Comparison of ENCODE assay signal across 8 cellular contexts in genomic region chr14:104976198-104977007, GRCh38. TPM values are rescaled to one million over a fixed set of nuclear protein-coding genes. Genes with fewer than 3 reads are reported as not detected.
DNase-seq lines count a peak whose midpoint lies in the region; ATAC-seq and TF ChIP-seq lines count a peak whose summit lies in the region.

No MANE protein-coding gene starts in this region.

- no peaks in the 10 kb centered on the region for H3K36me3 Mint-ChIP-seq in activated naive CD8-positive, alpha-beta T cell treated with anti-CD3 and anti-CD28 coated beads, Interleukin-2, amount 10 ng/mL, durations not matched to agents 7 days and 5 days

- H3K4me1 Mint-ChIP-seq in activated naive CD8-positive, alpha-beta T cell treated with anti-CD3 and anti-CD28 coated beads, Interleukin-2, amount 10 ng/mL, durations not matched to agents 7 days and 5 days: peaks cover 11% of the 10 kb centered on the region

- POLR2A ChIA-PET in activated naive CD8-positive, alpha-beta T cell treated with anti-CD3 and anti-CD28 coated beads, Interleukin-2, amount 10 ng/mL, durations not matched to agents 7 days and 5 days (lab: Charles Lee): interaction anchor here (0.6 to 1.2 kb wide), 2 partner anchors 42 to 68 kb away, joined by 3 read pairs; no protein-coding TSS in a partner anchor

- TF ChIP-seq CTCF in retinal pigment epithelial cell (conservative IDR thresholded peaks at IDR 0.05; ENCODE audit: low read depth, low read length): peak; percentile 87

- H3K27me3 Mint-ChIP-seq in activated naive CD8-positive, alpha-beta T cell treated with anti-CD3 and anti-CD28 coated beads, Interleukin-2, amount 10 ng/mL, durations not matched to agents 7 days and 5 days: peaks cover 30% of the 10 kb centered on the region

- H3K27me3 ChIP-seq in MG63: no peaks in the 10 kb centered on the region

- H3K27ac Mint-ChIP-seq in activated naive CD8-positive, alpha-beta T cell treated with anti-CD3 and anti-CD28 coated beads, Interleukin-2, amount 10 ng/mL, durations not matched to agents 7 days and 5 days: no peak overlapping the region

- ATAC-seq in activated naive CD8-positive, alpha-beta T cell treated with anti-CD3 and anti-CD28 coated beads, Interleukin-2, amount 10 ng/mL, durations not matched to agents 7 days and 5 days (ENCODE audit: low read depth): peak; percentile 84
- ATAC-seq in HG02884 (IDR thresholded peaks at IDR 0.05; ENCODE audit: unreplicated experiment): no peak

- H3K9me3 Mint-ChIP-seq in activated naive CD8-positive, alpha-beta T cell treated with anti-CD3 and anti-CD28 coated beads, Interleukin-2, amount 10 ng/mL, durations not matched to agents 7 days and 5 days: no peaks in the 10 kb centered on the region

- no peaks in the 10 kb centered on the region for H3K36me3 ChIP-seq in MG63

- no peak overlapping the region; the same call in 1 of the 2 replicates for H3K4me3 ChIP-seq in MG63
- H3K4me3 ChIP-seq in retinal pigment epithelial cell (ENCODE audit: low read length): peak overlapping the region; percentile 74

- no peaks in the 10 kb centered on the region for H3K9me3 ChIP-seq in MG63

- DNase-seq in NCI-H2029 (lab: John Stamatoyannopoulos, UW) (peak; percentile 64), NCI-H2029 treated with DMSO at 0.1 percent for 48 hours (lab: John Stamatoyannopoulos, UW) (no peak), MG63 (peak; percentile 67), T-helper 1 cell (peak; percentile 71 to 85 (median 79)), cardiac septum (ENCODE audit: low spot score) (peak; percentile 93), retinal pigment epithelial cell (ENCODE audit: low read depth) (peak; percentile 34)
- DNase-seq in activated naive CD8-positive, alpha-beta T cell treated with anti-CD3 and anti-CD28 coated beads, Interleukin-2, amount 10 ng/mL, durations not matched to agents 7 days and 5 days: peak; percentile 92

- intact Hi-C loops in cardiac septum (cut with DNase I): loop anchor here (2.0 to 10.0 kb wide), 3 partner anchors 68 to 208 kb away; partner anchors contain the start of gene NUDT14

- peak overlapping the region; percentile 15 for H3K4me3 Mint-ChIP-seq in activated naive CD8-positive, alpha-beta T cell treated with anti-CD3 and anti-CD28 coated beads, Interleukin-2, amount 10 ng/mL, durations not matched to agents 7 days and 5 days

RNA-seq across cellular contexts. Expression of gene AHNAK2, which starts 1.8 kb away (rescaled TPM):
- total RNA-seq in MG63 (2014; rRNA removed; shearing (Covaris generic); ENCODE audit: low replicate concordance): 26.9 and 31.3 TPM in 2 replicates
- total RNA-seq in activated naive CD8-positive, alpha-beta T cell treated with anti-CD3 and anti-CD28 coated beads, Interleukin-2, amount 10 ng/mL, durations not matched to agents 7 days and 5 days: under 1 TPM; 0.06 TPM
- 4.6 TPM for total RNA-seq in cardiac septum

RNA-seq across cellular contexts. Expression of gene CLBA1, which starts 9.2 kb away (rescaled TPM):
- total RNA-seq in MG63 (2014; rRNA removed; shearing (Covaris generic); ENCODE audit: low replicate concordance): 7.2 and 10.8 TPM in 2 replicates
- 1 to 10 TPM; 1.2 TPM for total RNA-seq in activated naive CD8-positive, alpha-beta T cell treated with anti-CD3 and anti-CD28 coated beads, Interleukin-2, amount 10 ng/mL, durations not matched to agents 7 days and 5 days
- 2.7 TPM for total RNA-seq in cardiac septum

RNA-seq across cellular contexts. Expression of gene CDCA4, which starts 44.5 kb away (rescaled TPM):
- 30.3 and 49.7 TPM in 2 replicates for total RNA-seq in MG63 (2014; rRNA removed; shearing (Covaris generic); ENCODE audit: low replicate concordance)
- 10 to 100 TPM; 51.7 to 53.3 TPM for total RNA-seq in activated naive CD8-positive, alpha-beta T cell treated with anti-CD3 and anti-CD28 coated beads, Interleukin-2, amount 10 ng/mL, durations not matched to agents 7 days and 5 days
- 2.3 TPM for total RNA-seq in cardiac septum

RNA-seq across cellular contexts. Expression of gene PLD4, which starts 51.7 kb away (rescaled TPM):
- total RNA-seq in MG63 (2014; rRNA removed; shearing (Covaris generic); ENCODE audit: low replicate concordance): not detected in 2 replicates
- total RNA-seq in activated naive CD8-positive, alpha-beta T cell treated with anti-CD3 and anti-CD28 coated beads, Interleukin-2, amount 10 ng/mL, durations not matched to agents 7 days and 5 days: under 1 TPM in 1 of 2 experiments, not detected in 1; 0.06 TPM
- 0.51 TPM for total RNA-seq in cardiac septum
